Comparison of ENCODE assay signal across 8 cellular contexts in the genomic region with DNA sequence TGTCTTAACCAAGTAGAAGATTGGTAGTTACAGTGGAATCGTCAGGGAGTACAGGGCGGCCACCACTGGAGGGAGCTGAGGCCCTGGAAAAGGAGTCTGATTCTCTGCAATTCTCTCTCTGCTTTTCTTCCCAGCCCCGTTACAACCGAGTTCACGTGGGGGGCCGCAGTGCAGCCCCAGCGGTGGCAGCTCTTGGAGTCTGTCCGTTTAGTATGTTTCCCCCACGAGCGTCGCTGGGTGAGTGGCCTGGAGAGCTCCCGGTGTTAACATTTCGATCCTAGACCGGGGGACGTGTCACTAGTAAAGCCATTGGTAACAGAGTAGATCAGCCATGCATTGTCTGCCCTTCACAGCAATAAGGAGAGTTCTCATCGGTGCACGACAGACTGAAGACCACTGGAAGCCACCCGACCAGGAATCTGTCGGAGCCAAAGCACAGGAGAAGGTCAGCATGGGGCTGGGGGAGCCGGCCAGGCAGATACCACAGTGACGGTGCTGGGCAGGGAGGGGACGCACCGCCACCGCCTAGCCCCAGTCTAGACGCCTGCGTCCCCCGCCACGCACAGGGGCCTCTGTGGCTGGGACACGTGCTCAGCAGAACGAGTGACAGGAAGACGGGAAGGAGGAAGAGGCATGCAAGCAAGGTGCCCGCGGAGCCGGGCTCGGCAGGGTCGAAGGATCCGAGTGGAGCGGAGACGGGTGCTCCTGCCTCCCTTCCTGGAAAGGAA.
DNase-seq lines count a peak whose midpoint lies in the region; ATAC-seq and TF ChIP-seq lines count a peak whose summit lies in the region.

No MANE protein-coding gene starts in this region.

- no peaks in the 10 kb centered on the region for H3K27me3 Mint-ChIP-seq in memory B cell

- no peak overlapping the region for H3K4me3 ChIP-seq in astrocyte of the cerebellum (ENCODE audit: low read depth, low read length)

- DNase-seq in D341Med (ENCODE audit: low spot score): peak; percentile 84
- no peak for DNase-seq in astrocyte of the cerebellum (ENCODE audit: low read depth)
- DNase-seq in memory B cell (ENCODE audit: low spot score in 2 of 2): no peak

- no peaks in the 10 kb centered on the region for H3K9me3 Mint-ChIP-seq in memory B cell

- peak; percentile 41 for TF ChIP-seq CTCF in astrocyte of the cerebellum (IDR thresholded peaks at IDR 0.05; ENCODE audit: low read depth, low read length, missing control alignments)

- H3K27ac Mint-ChIP-seq in memory B cell: peak overlapping the region; percentile 85

- no peak for TF ChIP-seq EP300 in Ishikawa (IDR thresholded peaks at IDR 0.05; ENCODE audit: borderline replicate concordance)

- no peak overlapping the region for H3K4me3 Mint-ChIP-seq in memory B cell

- ATAC-seq in memory B cell (ENCODE audit: low read depth) (no peak), GM18867 (IDR thresholded peaks at IDR 0.05; ENCODE audit: unreplicated experiment) (no peak), GM21723 (IDR thresholded peaks at IDR 0.05; ENCODE audit: unreplicated experiment) (no peak), HG03159 (IDR thresholded peaks at IDR 0.05; ENCODE audit: unreplicated experiment) (no peak), HG02870 (IDR thresholded peaks at IDR 0.05; ENCODE audit: unreplicated experiment) (no peak)

- in situ Hi-C loops in astrocyte of the cerebellum (cut with HindIII; ENCODE audit: low sequenced_read_pairs): no loop called here

- peak; percentile 31 for TF ChIP-seq RAD21 in Ishikawa (IDR thresholded peaks at IDR 0.05; ENCODE audit: low read depth)

- peaks cover 25% of the 10 kb centered on the region for H3K36me3 Mint-ChIP-seq in memory B cell

- H3K4me1 Mint-ChIP-seq in memory B cell: peaks cover 25% of the 10 kb centered on the region

TF ChIP-seq in Ishikawa, 13 proteins besides CTCF, POLR2A, EP300 and RAD21:
- no peak for TF ChIP-seq TCF12 (IDR thresholded peaks at IDR 0.05; ENCODE audit: low read depth)
- TF ChIP-seq TAF1 (IDR thresholded peaks at IDR 0.05; ENCODE audit: low read depth): no peak
- TF ChIP-seq FOXM1 (IDR thresholded peaks at IDR 0.05; ENCODE audit: borderline replicate concordance, low read depth): no peak
- TF ChIP-seq, protein P1, sequence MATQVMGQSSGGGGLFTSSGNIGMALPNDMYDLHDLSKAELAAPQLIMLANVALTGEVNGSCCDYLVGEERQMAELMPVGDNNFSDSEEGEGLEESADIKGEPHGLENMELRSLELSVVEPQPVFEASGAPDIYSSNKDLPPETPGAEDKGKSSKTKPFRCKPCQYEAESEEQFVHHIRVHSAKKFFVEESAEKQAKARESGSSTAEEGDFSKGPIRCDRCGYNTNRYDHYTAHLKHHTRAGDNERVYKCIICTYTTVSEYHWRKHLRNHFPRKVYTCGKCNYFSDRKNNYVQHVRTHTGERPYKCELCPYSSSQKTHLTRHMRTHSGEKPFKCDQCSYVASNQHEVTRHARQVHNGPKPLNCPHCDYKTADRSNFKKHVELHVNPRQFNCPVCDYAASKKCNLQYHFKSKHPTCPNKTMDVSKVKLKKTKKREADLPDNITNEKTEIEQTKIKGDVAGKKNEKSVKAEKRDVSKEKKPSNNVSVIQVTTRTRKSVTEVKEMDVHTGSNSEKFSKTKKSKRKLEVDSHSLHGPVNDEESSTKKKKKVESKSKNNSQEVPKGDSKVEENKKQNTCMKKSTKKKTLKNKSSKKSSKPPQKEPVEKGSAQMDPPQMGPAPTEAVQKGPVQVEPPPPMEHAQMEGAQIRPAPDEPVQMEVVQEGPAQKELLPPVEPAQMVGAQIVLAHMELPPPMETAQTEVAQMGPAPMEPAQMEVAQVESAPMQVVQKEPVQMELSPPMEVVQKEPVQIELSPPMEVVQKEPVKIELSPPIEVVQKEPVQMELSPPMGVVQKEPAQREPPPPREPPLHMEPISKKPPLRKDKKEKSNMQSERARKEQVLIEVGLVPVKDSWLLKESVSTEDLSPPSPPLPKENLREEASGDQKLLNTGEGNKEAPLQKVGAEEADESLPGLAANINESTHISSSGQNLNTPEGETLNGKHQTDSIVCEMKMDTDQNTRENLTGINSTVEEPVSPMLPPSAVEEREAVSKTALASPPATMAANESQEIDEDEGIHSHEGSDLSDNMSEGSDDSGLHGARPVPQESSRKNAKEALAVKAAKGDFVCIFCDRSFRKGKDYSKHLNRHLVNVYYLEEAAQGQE (IDR thresholded peaks at IDR 0.05; ENCODE audit: low read depth): no peak
- TF ChIP-seq, protein P2, sequence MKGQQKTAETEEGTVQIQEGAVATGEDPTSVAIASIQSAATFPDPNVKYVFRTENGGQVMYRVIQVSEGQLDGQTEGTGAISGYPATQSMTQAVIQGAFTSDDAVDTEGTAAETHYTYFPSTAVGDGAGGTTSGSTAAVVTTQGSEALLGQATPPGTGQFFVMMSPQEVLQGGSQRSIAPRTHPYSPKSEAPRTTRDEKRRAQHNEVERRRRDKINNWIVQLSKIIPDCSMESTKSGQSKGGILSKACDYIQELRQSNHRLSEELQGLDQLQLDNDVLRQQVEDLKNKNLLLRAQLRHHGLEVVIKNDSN (IDR thresholded peaks at IDR 0.05): no peak
- TF ChIP-seq, protein P3, sequence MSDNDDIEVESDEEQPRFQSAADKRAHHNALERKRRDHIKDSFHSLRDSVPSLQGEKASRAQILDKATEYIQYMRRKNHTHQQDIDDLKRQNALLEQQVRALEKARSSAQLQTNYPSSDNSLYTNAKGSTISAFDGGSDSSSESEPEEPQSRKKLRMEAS (IDR thresholded peaks at IDR 0.05): no peak
- TF ChIP-seq ZBTB7A (IDR thresholded peaks at IDR 0.05; ENCODE audit: low read depth): no peak
- no peak for TF ChIP-seq TEAD4 (IDR thresholded peaks at IDR 0.05)
- no peak for TF ChIP-seq NFIC (IDR thresholded peaks at IDR 0.05)
- no peak for TF ChIP-seq YY1 (IDR thresholded peaks at IDR 0.05; ENCODE audit: low read depth)
- TF ChIP-seq CEBPB (IDR thresholded peaks at IDR 0.05): no peak
